In the genomic region with DNA sequence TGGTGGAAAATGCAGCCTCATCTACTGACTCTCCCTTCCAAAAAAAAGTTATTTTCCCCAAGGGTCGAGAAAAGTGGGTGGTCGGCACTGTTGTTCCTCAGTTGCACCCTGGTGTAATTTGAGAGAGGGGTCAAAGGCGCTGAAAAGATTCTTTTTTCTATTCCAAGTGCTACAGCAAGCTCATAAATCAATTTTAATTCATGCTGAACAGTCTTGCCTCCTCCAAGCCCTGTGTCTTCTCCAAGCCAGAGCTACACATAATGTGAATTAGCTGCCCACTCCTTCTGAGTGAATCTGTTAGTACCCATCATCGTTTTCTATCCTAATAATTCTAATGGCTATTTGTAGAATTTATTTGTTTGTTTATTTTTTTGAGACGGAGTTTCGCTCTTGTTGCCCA, we compare ENCODE assay signal across 8 cellular contexts. TPM values are rescaled to one million over a fixed set of nuclear protein-coding genes. Genes with fewer than 3 reads are reported as not detected.
DNase-seq lines count a peak whose midpoint lies in the region; ATAC-seq and TF ChIP-seq lines count a peak whose summit lies in the region.

No MANE protein-coding gene starts in this region.

- whole genome bisulfite sequencing in suprapubic skin, result 47% methylated on average over 6 of the region's 6 CpGs

- no peaks in the 10 kb centered on the region for H3K4me1 ChIP-seq in iPS-18a (ENCODE audit: control insufficient read depth, low read depth, low read length)
- H3K4me1 ChIP-seq in suprapubic skin, result peaks cover 15% of the 10 kb centered on the region

- H3K27me3 Mint-ChIP-seq in activated CD4-positive, alpha-beta T cell treated with anti-CD3 and anti-CD28 coated beads for 36 hours, result no peaks in the 10 kb centered on the region
- no peaks in the 10 kb centered on the region for H3K27me3 Mint-ChIP-seq in activated CD4-positive, alpha-beta memory T cell treated with anti-CD3 and anti-CD28 coated beads for 36 hours

- CTCF ChIA-PET in activated CD4-positive, alpha-beta T cell treated with anti-CD3 and anti-CD28 coated beads for 36 hours (lab: Charles Lee), result interaction anchor here (0.7 to 3.1 kb wide), 4 partner anchors 12 to 222 kb away, joined by 3 to 21 read pairs (median 4); no protein-coding TSS in a partner anchor
- CTCF ChIA-PET in activated CD4-positive, alpha-beta memory T cell treated with anti-CD3 and anti-CD28 coated beads for 36 hours (lab: Charles Lee), result interaction anchor here (1.2 to 4.1 kb wide), 4 partner anchors 13 to 264 kb away, joined by 3 to 27 read pairs (median 6); no protein-coding TSS in a partner anchor

- peak overlapping the region; percentile 71 for H3K4me3 ChIP-seq in iPS-18a (ENCODE audit: low read length)
- peak overlapping the region; percentile 73 for H3K4me3 ChIP-seq in suprapubic skin

- H3K27ac ChIP-seq in iPS-18a (ENCODE audit: low read length) (no peak overlapping the region), suprapubic skin (peak overlapping the region; percentile 85)

- TF ChIP-seq CTCF in suprapubic skin (IDR thresholded peaks at IDR 0.05), result no peak

- H3K9me3 Mint-ChIP-seq in activated CD4-positive, alpha-beta T cell treated with anti-CD3 and anti-CD28 coated beads for 36 hours (ENCODE audit: low read depth), result no peaks in the 10 kb centered on the region
- H3K9me3 Mint-ChIP-seq in activated CD4-positive, alpha-beta memory T cell treated with anti-CD3 and anti-CD28 coated beads for 36 hours, result no peaks in the 10 kb centered on the region

- no peak for TF ChIP-seq EP300 in suprapubic skin (IDR thresholded peaks at IDR 0.05)

- intact Hi-C loops in activated CD4-positive, alpha-beta T cell treated with anti-CD3 and anti-CD28 coated beads for 36 hours (cut with DNase I, micrococcal nuclease), result no loop called here
- intact Hi-C loops in activated CD4-positive, alpha-beta memory T cell treated with anti-CD3 and anti-CD28 coated beads for 36 hours (cut with micrococcal nuclease), result no loop called here

- POLR2A ChIA-PET in activated CD4-positive, alpha-beta T cell treated with anti-CD3 and anti-CD28 coated beads for 36 hours (lab: Charles Lee), result no interaction called here
- POLR2A ChIA-PET in activated CD4-positive, alpha-beta memory T cell treated with anti-CD3 and anti-CD28 coated beads for 36 hours (lab: Charles Lee), result interaction anchor here (2.4 kb wide), 1 partner anchor 20 kb away, joined by 8 read pairs; a partner anchor contains a TSS

- H3K36me3 Mint-ChIP-seq in activated CD4-positive, alpha-beta T cell treated with anti-CD3 and anti-CD28 coated beads for 36 hours (ENCODE audit: low read depth), result peaks cover 11% of the 10 kb centered on the region
- peaks cover 6% of the 10 kb centered on the region for H3K36me3 Mint-ChIP-seq in activated CD4-positive, alpha-beta memory T cell treated with anti-CD3 and anti-CD28 coated beads for 36 hours

- no peak for TF ChIP-seq POLR2A in suprapubic skin (IDR thresholded peaks at IDR 0.05)

- H3K9me3 ChIP-seq in iPS-18a (ENCODE audit: control insufficient read depth, low read depth, low read length) (no peaks in the 10 kb centered on the region), suprapubic skin (no peaks in the 10 kb centered on the region)

- no peak for DNase-seq in activated CD4-positive, alpha-beta T cell treated with anti-CD3 and anti-CD28 coated beads for 36 hours
- DNase-seq in activated CD4-positive, alpha-beta T cell treated with anti-CD3 and anti-CD28 coated beads for 48 hours, result no peak
- no peak for DNase-seq in activated CD4-positive, alpha-beta memory T cell treated with anti-CD3 and anti-CD28 coated beads for 36 hours
- DNase-seq in suprapubic skin (ENCODE audit: low spot score in 2 of 2) (no peak), COR-L47 (lab: John Stamatoyannopoulos, UW) (no peak)
- DNase-seq in NK-92 treated with Interleukin-12 subunit alpha and Interleukin-12 subunit beta, amount 100 ng/mL, for 24 hours (lab: John Stamatoyannopoulos, UW), result no peak

- peak overlapping the region; percentile 70 for H3K27ac Mint-ChIP-seq in activated CD4-positive, alpha-beta T cell treated with anti-CD3 and anti-CD28 coated beads for 36 hours
- peak overlapping the region; percentile 33 for H3K27ac Mint-ChIP-seq in activated CD4-positive, alpha-beta memory T cell treated with anti-CD3 and anti-CD28 coated beads for 36 hours

- ATAC-seq in activated CD4-positive, alpha-beta T cell treated with anti-CD3 and anti-CD28 coated beads for 36 hours, result no peak
- no peak for ATAC-seq in GM18520 (IDR thresholded peaks at IDR 0.05; ENCODE audit: unreplicated experiment)

- H3K27me3 ChIP-seq in iPS-18a (ENCODE audit: control insufficient read depth, insufficient read depth, low read length) (no peaks in the 10 kb centered on the region), suprapubic skin (no peaks in the 10 kb centered on the region)

- H3K4me3 Mint-ChIP-seq in activated CD4-positive, alpha-beta T cell treated with anti-CD3 and anti-CD28 coated beads for 36 hours, result peak overlapping the region; percentile 82
- peak overlapping the region; percentile 73 for H3K4me3 Mint-ChIP-seq in activated CD4-positive, alpha-beta memory T cell treated with anti-CD3 and anti-CD28 coated beads for 36 hours

- H3K36me3 ChIP-seq in iPS-18a (ENCODE audit: control insufficient read depth, low read depth, low read length), result peaks cover 11% of the 10 kb centered on the region
- H3K36me3 ChIP-seq in suprapubic skin, result peaks cover 6% of the 10 kb centered on the region

- peaks cover 27% of the 10 kb centered on the region for H3K4me1 Mint-ChIP-seq in activated CD4-positive, alpha-beta T cell treated with anti-CD3 and anti-CD28 coated beads for 36 hours
- peaks cover 31% of the 10 kb centered on the region for H3K4me1 Mint-ChIP-seq in activated CD4-positive, alpha-beta memory T cell treated with anti-CD3 and anti-CD28 coated beads for 36 hours (ENCODE audit: low read depth)

- peak overlapping the region; percentile 72 for H3K9ac ChIP-seq in iPS-18a (ENCODE audit: low read length)

RNA-seq across cellular contexts. Expression of a gene that starts 0.8 kb away (rescaled TPM):
- total RNA-seq in activated CD4-positive, alpha-beta T cell treated with anti-CD3 and anti-CD28 coated beads for 36 hours, result 10 to 100 TPM; 20.5 to 23.6 TPM
- 10 to 100 TPM; 16.2 to 16.9 TPM for total RNA-seq in activated CD4-positive, alpha-beta memory T cell treated with anti-CD3 and anti-CD28 coated beads for 36 hours
- 10 to 100 TPM in 1 of 4 donors, 1 to 10 TPM in 3; 4.2 to 12.1 (median 6.6) TPM for total RNA-seq in suprapubic skin

RNA-seq across cellular contexts. Expression of a gene that starts 19.2 kb away (rescaled TPM):
- 10 to 100 TPM; 45.8 to 46.1 TPM for total RNA-seq in activated CD4-positive, alpha-beta T cell treated with anti-CD3 and anti-CD28 coated beads for 36 hours
- total RNA-seq in activated CD4-positive, alpha-beta memory T cell treated with anti-CD3 and anti-CD28 coated beads for 36 hours, result 10 to 100 TPM; 35.6 to 40.4 TPM
- 10 to 100 TPM; 14.4 to 34.8 (median 17.4) TPM for total RNA-seq in suprapubic skin
